ENCODE assay signal across 2 cellular contexts in the genomic region with DNA sequence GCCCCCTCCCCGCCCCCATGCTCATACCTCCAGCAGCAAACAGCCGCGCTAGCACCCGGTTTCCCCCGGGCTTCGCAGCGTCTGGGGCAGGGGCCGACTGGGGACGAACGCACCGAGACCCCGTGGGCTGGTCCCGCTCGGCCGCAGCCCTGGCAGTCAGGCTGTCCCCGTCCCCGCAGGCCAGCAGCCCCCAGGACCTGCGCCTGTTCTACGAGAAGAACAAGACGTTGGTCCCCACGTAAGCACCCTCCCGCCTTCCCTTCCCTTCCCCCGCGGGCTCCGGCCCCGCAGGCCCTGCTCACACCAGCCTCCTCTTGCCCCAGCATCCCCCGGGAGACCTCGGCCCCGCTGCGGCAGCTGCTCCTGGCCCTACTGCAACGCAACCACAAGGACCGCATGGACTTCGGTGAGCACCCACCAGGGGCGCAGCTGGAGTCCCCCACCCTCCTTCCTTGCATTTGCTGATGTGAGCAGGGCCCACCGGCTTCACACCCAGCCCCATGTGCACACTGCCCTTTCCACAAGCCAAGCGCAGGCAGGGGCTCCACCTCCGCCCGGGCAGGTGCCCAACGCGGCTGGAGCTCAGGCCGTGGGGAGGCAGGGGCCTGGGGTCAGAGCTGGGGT.
TF ChIP-seq lines count a peak whose summit lies in the region.

No MANE protein-coding gene starts in this region.

TF ChIP-seq in K562, 482 proteins besides CTCF, POLR2A, EP300 and RAD21:
- TF ChIP-seq RBM22 (IDR thresholded peaks at IDR 0.05; ENCODE audit: low read depth, low read length, poor library complexity, severe bottlenecking) (peak; percentile 35), ZC3H4 (CRISPR knock-in tag; IDR thresholded peaks at IDR 0.05; ENCODE audit: borderline replicate concordance) (no peak), CHD4 (IDR thresholded peaks at IDR 0.05; ENCODE audit: insufficient read depth, insufficient replicate concordance, low read depth, low read length, poor library complexity, severe bottlenecking) (no peak)
- TF ChIP-seq, protein P1, sequence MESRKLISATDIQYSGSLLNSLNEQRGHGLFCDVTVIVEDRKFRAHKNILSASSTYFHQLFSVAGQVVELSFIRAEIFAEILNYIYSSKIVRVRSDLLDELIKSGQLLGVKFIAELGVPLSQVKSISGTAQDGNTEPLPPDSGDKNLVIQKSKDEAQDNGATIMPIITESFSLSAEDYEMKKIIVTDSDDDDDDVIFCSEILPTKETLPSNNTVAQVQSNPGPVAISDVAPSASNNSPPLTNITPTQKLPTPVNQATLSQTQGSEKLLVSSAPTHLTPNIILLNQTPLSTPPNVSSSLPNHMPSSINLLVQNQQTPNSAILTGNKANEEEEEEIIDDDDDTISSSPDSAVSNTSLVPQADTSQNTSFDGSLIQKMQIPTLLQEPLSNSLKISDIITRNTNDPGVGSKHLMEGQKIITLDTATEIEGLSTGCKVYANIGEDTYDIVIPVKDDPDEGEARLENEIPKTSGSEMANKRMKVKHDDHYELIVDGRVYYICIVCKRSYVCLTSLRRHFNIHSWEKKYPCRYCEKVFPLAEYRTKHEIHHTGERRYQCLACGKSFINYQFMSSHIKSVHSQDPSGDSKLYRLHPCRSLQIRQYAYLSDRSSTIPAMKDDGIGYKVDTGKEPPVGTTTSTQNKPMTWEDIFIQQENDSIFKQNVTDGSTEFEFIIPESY (CRISPR knock-in tag; IDR thresholded peaks at IDR 0.05), result peak; percentile 24; the same call in 1 of the 2 replicates

TF ChIP-seq in HepG2, 621 proteins besides CTCF, POLR2A, EP300 and RAD21:
- TF ChIP-seq RBFOX2 (IDR thresholded peaks at IDR 0.05; ENCODE audit: low read depth, low read length), result peak; percentile 8; the same call in 1 of the 2 replicates
- TF ChIP-seq, protein P2, sequence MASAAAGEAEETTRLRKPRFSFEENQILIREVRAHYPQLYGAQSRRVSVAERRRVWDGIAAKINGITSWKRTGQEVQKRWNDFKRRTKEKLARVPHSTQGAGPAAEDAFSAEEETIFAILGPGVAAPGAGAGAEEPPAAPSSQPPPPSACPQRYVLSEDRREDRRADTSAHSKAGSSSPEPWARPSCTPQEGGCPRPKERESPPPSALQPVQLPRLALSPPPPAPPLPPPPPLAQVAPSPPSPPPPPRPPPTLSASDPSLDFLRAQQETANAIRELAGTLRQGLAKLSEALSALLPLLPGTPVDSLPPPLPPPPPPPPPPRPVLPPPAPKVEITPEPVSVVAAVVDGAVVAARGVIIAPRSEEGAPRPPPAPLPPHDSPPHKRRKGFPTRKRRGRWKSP (CRISPR knock-in tag; IDR thresholded peaks at IDR 0.05), result no peak
- no peak for TF ChIP-seq ATF6 (CRISPR knock-in tag; conservative IDR thresholded peaks at IDR 0.05)
- no peak for TF ChIP-seq ZNF567 (CRISPR knock-in tag; IDR thresholded peaks at IDR 0.05; ENCODE audit: borderline replicate concordance)
- no peak for TF ChIP-seq CEBPB (IDR thresholded peaks at IDR 0.05; ENCODE audit: borderline replicate concordance, low read depth, low read length)
- TF ChIP-seq TCF7 (IDR thresholded peaks at IDR 0.05; ENCODE audit: low read depth), result no peak
